ENCODE assay signal across 15 cellular contexts in genomic region chr18:5582054-5582453, GRCh38. TPM values are rescaled to one million over a fixed set of nuclear protein-coding genes. Genes with fewer than 3 reads are reported as not detected.
DNase-seq lines count a peak whose midpoint lies in the region; ATAC-seq and TF ChIP-seq lines count a peak whose summit lies in the region.
"Had no signal": no experiment of that assay in that cellular context is flagged by ENCODE, and none has a peak within 500 bp of the region (broad histone marks: within the 10 kb centered on the region; RNA-seq: fewer than 3 reads in every experiment).

No MANE protein-coding gene starts in this region.

- no peak overlapping the region for H3K9ac ChIP-seq in smooth muscle cell (ENCODE audit: low read depth)
- H3K9ac ChIP-seq: KMS-11 had no signal

- CTCF ChIA-PET in WTC11 (lab: Charles Lee) = interaction anchor here (1.0 to 1.2 kb wide), 3 partner anchors 23 to 38 kb away, joined by 3 to 5 read pairs (median 3); no protein-coding TSS in a partner anchor

- H3K4me3 Mint-ChIP-seq in WTC11 = no peak overlapping the region
- H3K4me3 Mint-ChIP-seq: activated CD4-positive, alpha-beta T cell treated with anti-CD3 and anti-CD28 coated beads, Interleukin-2, amount 10 ng/mL, durations not matched to agents 24 days and 14 days; T-cell had no signal

- H3K27me3 ChIP-seq in hepatocyte = no peaks in the 10 kb centered on the region
- H3K27me3 ChIP-seq in smooth muscle cell (ENCODE audit: low read depth) = no peaks in the 10 kb centered on the region
- H3K27me3 ChIP-seq: thyroid gland had no signal

- H3K4me3 ChIP-seq in hepatocyte = no peak overlapping the region
- H3K4me3 ChIP-seq in smooth muscle cell = no peak overlapping the region
- H3K4me3 ChIP-seq: thyroid gland had no signal

- H3K36me3 ChIP-seq in hepatocyte (replicated peaks; ENCODE audit: insufficient read depth, low read depth) (no peaks in the 10 kb centered on the region), smooth muscle cell (ENCODE audit: low read depth) (no peaks in the 10 kb centered on the region)
- H3K36me3 ChIP-seq: thyroid gland had no signal

- H2AFZ ChIP-seq in hepatocyte (peak overlapping the region; percentile 25), smooth muscle cell (ENCODE audit: low read depth) (peak overlapping the region; percentile 77)

- no peaks in the 10 kb centered on the region for H3K9me2 ChIP-seq in hepatocyte (replicated peaks; ENCODE audit: insufficient read depth)

- H3K36me3 Mint-ChIP-seq in WTC11 = no peaks in the 10 kb centered on the region
- H3K36me3 Mint-ChIP-seq: T-cell had no signal

- H3K79me2 ChIP-seq in hepatocyte (no peaks in the 10 kb centered on the region), smooth muscle cell (ENCODE audit: low read depth) (no peaks in the 10 kb centered on the region)

- H3K9me3 ChIP-seq in hepatocyte (ENCODE audit: low read depth) (no peaks in the 10 kb centered on the region), smooth muscle cell (replicated peaks; ENCODE audit: low read depth) (no peaks in the 10 kb centered on the region)
- H3K9me3 ChIP-seq: thyroid gland had no signal

- TF ChIP-seq CTCF in WTC11 (IDR thresholded peaks at IDR 0.05) (no peak), hepatocyte (IDR thresholded peaks at IDR 0.05; ENCODE audit: poor library complexity) (no peak), smooth muscle cell (IDR thresholded peaks at IDR 0.05; ENCODE audit: borderline replicate concordance, insufficient read depth, poor library complexity, severe bottlenecking) (no peak)

- no peaks in the 10 kb centered on the region for H3K27me3 Mint-ChIP-seq in WTC11 (ENCODE audit: low read depth)
- H3K27me3 Mint-ChIP-seq: activated CD4-positive, alpha-beta T cell treated with anti-CD3 and anti-CD28 coated beads, Interleukin-2, amount 10 ng/mL, durations not matched to agents 24 days and 14 days had no signal

- intact Hi-C loops in left colon (cut with DNase I, micrococcal nuclease) = no loop called here

- H3K4me1 ChIP-seq in hepatocyte (ENCODE audit: insufficient read depth) (peaks cover 7% of the 10 kb centered on the region), smooth muscle cell (ENCODE audit: low read depth) (peaks cover 27% of the 10 kb centered on the region)
- H3K4me1 ChIP-seq: thyroid gland had no signal

- H3K4me2 ChIP-seq in hepatocyte (peak overlapping the region; percentile 25), smooth muscle cell (peak overlapping the region; percentile 59)
- H3K4me2 ChIP-seq: KMS-11 had no signal

- POLR2A ChIA-PET in WTC11 (lab: Charles Lee) = no interaction called here

- peak overlapping the region; percentile 33 for H3K27ac ChIP-seq in hepatocyte
- H3K27ac ChIP-seq in smooth muscle cell (ENCODE audit: low read depth) = peak overlapping the region; percentile 83
- H3K27ac ChIP-seq: KMS-11, thyroid gland had no signal

- peak overlapping the region; percentile 51 for H3K27ac Mint-ChIP-seq in WTC11
- H3K27ac Mint-ChIP-seq: activated CD4-positive, alpha-beta T cell treated with anti-CD3 and anti-CD28 coated beads, Interleukin-2, amount 10 ng/mL, durations not matched to agents 24 days and 14 days; activated T-helper 2 cell treated with anti-CD3 and anti-CD28 coated beads, Interferon-gamma antibody, Interleukin-2, Interleukin-4, amounts not matched to agents 10 μg/mL and 5 μg/mL and 100 μg/mL, durations not matched to agents 14 hours and 24 hours and 36 hours; T-cell had no signal

- peak; percentile 16 for DNase-seq in NCI-H510A treated with DMSO at 0.1 percent for 48 hours (lab: John Stamatoyannopoulos, UW)
- no peak for DNase-seq in NCI-H510A (lab: John Stamatoyannopoulos, UW)
- DNase-seq in WTC11 (ENCODE audit: low spot score) = peak; percentile 25
- DNase-seq in hepatocyte (ENCODE audit: low spot score) = peak; percentile 29
- no peak for DNase-seq in smooth muscle cell (lab: John Stamatoyannopoulos, UW; ENCODE audit: unreplicated experiment)
- DNase-seq in left colon = no peak
- no peak for DNase-seq in NCI-H82 treated with DMSO at 0.1 percent for 48 hours (lab: John Stamatoyannopoulos, UW; ENCODE audit: unreplicated experiment)
- no peak for DNase-seq in activated T-cell treated with anti-CD3 and anti-CD28 coated beads, Interleukin-2, amount 50 U/mL, for 48 hours
- DNase-seq: activated CD4-positive, alpha-beta T cell treated with anti-CD3 and anti-CD28 coated beads, Interleukin-2, amount 10 ng/mL, durations not matched to agents 24 days and 14 days; DMS53; NCI-H187 treated with DMSO at 0.1 percent for 48 hours; T-cell; thyroid gland had no signal

- H3F3A ChIP-seq in smooth muscle cell (ENCODE audit: low read depth) = peaks cover 11% of the 10 kb centered on the region

- 20% methylated on average over 5 of the region's 5 CpGs for WGBS in hepatocyte (ENCODE audit: low lambda C conversion rate, missing lambda C conversion rate)
- 16% methylated on average over 5 of the region's 5 CpGs for WGBS in smooth muscle cell (ENCODE audit: low lambda C conversion rate)

- ATAC-seq in WTC11 (peak; percentile 93), left colon (no peak)
- ATAC-seq: T-cell had no signal

- H3K4me1 Mint-ChIP-seq in WTC11 = peaks cover 64% of the 10 kb centered on the region
- H3K4me1 Mint-ChIP-seq: activated CD4-positive, alpha-beta T cell treated with anti-CD3 and anti-CD28 coated beads, Interleukin-2, amount 10 ng/mL, durations not matched to agents 24 days and 14 days; T-cell had no signal

- no peaks in the 10 kb centered on the region for H3K9me3 Mint-ChIP-seq in WTC11
- H3K9me3 Mint-ChIP-seq: activated CD4-positive, alpha-beta T cell treated with anti-CD3 and anti-CD28 coated beads, Interleukin-2, amount 10 ng/mL, durations not matched to agents 24 days and 14 days; activated T-helper 2 cell treated with anti-CD3 and anti-CD28 coated beads, Interferon-gamma antibody, Interleukin-2, Interleukin-4, amounts not matched to agents 10 μg/mL and 5 μg/mL and 100 μg/mL, durations not matched to agents 14 hours and 24 hours and 36 hours; T-cell had no signal

- H4K20me1 ChIP-seq in hepatocyte (ENCODE audit: insufficient read depth, poor library complexity, severe bottlenecking) (no peaks in the 10 kb centered on the region), smooth muscle cell (ENCODE audit: low read depth) (no peaks in the 10 kb centered on the region)

TF ChIP-seq in WTC11, 78 proteins besides CTCF, POLR2A, EP300 and RAD21:
- TF ChIP-seq JAZF1 (CRISPR knock-in tag; IDR thresholded peaks at IDR 0.05) (no peak), GTF2I (CRISPR knock-in tag; conservative IDR thresholded peaks at IDR 0.05) (no peak), EMX1 (CRISPR knock-in tag; IDR thresholded peaks at IDR 0.05) (no peak), TEAD1 (CRISPR knock-in tag; IDR thresholded peaks at IDR 0.05) (no peak), MYBL2 (CRISPR knock-in tag; IDR thresholded peaks at IDR 0.05) (no peak), ZNF532 (CRISPR knock-in tag; IDR thresholded peaks at IDR 0.05; ENCODE audit: borderline replicate concordance) (no peak)
- TF ChIP-seq, protein P1, sequence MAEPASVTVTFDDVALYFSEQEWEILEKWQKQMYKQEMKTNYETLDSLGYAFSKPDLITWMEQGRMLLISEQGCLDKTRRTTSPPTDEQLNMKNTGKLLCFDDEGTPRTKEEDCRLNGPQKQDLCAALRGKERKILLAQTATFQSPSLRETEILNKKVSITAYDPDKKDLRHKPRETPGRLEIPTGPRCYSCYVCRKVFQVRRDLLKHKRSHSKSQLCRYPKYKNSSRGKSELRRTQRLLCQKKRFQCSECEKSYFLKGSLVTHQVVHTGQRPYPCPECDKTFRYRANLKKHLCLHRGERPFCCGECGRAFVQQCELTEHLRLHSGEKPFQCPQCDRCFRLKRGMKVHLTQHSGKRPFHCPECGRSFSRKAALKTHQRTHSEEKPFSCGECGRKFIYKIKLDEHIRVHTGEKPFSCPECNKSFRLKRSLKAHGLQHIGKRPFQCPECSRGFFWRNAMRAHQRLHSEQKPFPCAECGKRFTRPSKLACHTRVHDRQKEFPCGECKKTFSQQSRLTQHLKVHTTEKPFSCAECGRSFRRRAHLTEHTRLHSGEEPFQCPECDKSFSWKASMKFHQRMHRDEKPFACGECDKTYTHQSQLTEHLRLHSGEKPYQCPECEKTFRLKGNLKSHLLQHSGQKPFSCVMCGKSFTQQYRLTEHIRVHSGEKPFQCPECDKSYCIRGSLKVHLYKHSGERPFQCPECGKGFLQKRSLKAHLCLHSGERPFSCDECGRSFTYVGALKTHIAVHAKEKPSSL (CRISPR knock-in tag; conservative IDR thresholded peaks at IDR 0.05) = no peak
TF ChIP-seq in WTC11: peak in this region for 0.

RNA-seq across cellular contexts. Expression of gene EPB41L3, which starts 38.3 kb away (rescaled TPM):
- 20.1 to 20.6 TPM (median 20.1 TPM) in 3 replicates for total RNA-seq in WTC11 (2021)
- total RNA-seq in hepatocyte = 24.5 and 31.7 TPM in 2 replicates
- polyA plus RNA-seq in hepatocyte = 20.8 and 22.9 TPM in 2 replicates
- total RNA-seq in smooth muscle cell = 22.5 and 26.9 TPM in 2 replicates
- polyA plus RNA-seq in smooth muscle cell = 11.5 and 29.7 TPM in 2 replicates
- 10 to 100 TPM; 87.7 to 98.6 TPM for total RNA-seq in left colon

Comparison
In these comparisons a context has a peak if more than half of its experiments do, and no peak if none do; other contexts are left out.
1. DNase-seq: peak in NCI-H510A treated with DMSO at 0.1 percent for 48 hours (single experiment), WTC11 (single experiment) and hepatocyte (single experiment); none in NCI-H510A (single experiment), smooth muscle cell (single experiment), left colon (0 of 2), NCI-H82 treated with DMSO at 0.1 percent for 48 hours (single experiment) and activated T-cell treated with anti-CD3 and anti-CD28 coated beads, Interleukin-2, amount 50 U/mL, for 48 hours (0 of 2).